ENCODE assay signal across 16 cellular contexts in genomic region chr9:5696884-5697283, GRCh38.
A peak's percentile ranks its signal among the peaks of the same experiment; 100 is the strongest.
DNase-seq lines count a peak whose midpoint lies in the region; ATAC-seq and TF ChIP-seq lines count a peak whose summit lies in the region.
"Had no signal": no experiment of that assay in that cellular context is flagged by ENCODE, and none has a peak within 500 bp of the region (broad histone marks: within the 10 kb centered on the region; RNA-seq: fewer than 3 reads in every experiment).

No MANE protein-coding gene starts in this region.

- H3K4me1 ChIP-seq in uterus: no peaks in the 10 kb centered on the region
- H3K4me1 ChIP-seq: colonic mucosa, foreskin keratinocyte, left lung had no signal

- TF ChIP-seq POLR2A in uterus (IDR thresholded peaks at IDR 0.05): no peak

- H3K36me3 ChIP-seq in uterus: no peaks in the 10 kb centered on the region
- H3K36me3 ChIP-seq: colonic mucosa, left lung had no signal

- peak overlapping the region in 2 of 3 donors; percentile 6 to 42 for H3K27ac Mint-ChIP-seq in IgD-negative memory B cell

- no peak overlapping the region for H3K27ac ChIP-seq in uterus
- H3K27ac ChIP-seq: colonic mucosa, foreskin keratinocyte, left lung had no signal

- intact Hi-C loops in uterus (cut with DNase I; ENCODE audit: low total_unique reads): no loop called here

- H3K36me3 Mint-ChIP-seq in IgD-negative memory B cell: peaks cover 9% of the 10 kb centered on the region

- ATAC-seq in GM18870 (IDR thresholded peaks at IDR 0.05; ENCODE audit: unreplicated experiment) (peak; percentile 79), HG02763 (IDR thresholded peaks at IDR 0.05; ENCODE audit: unreplicated experiment) (peak; percentile 53), GM21367 (IDR thresholded peaks at IDR 0.05; ENCODE audit: unreplicated experiment) (no peak)
- ATAC-seq: foreskin keratinocyte, left lung had no signal

- no peaks in the 10 kb centered on the region for H3K9me3 ChIP-seq in uterus
- H3K9me3 ChIP-seq: colonic mucosa, left lung had no signal

- peaks cover 16 to 27% (median 26%) of the 10 kb centered on the region in 3 donors for H3K4me1 Mint-ChIP-seq in IgD-negative memory B cell

- H3K4me3 Mint-ChIP-seq in IgD-negative memory B cell: no peak overlapping the region

- H3K9me3 Mint-ChIP-seq in IgD-negative memory B cell: no peaks in the 10 kb centered on the region

- DNase-seq in GM10266 (ENCODE audit: extremely low spot score): peak; percentile 23
- DNase-seq in DMS114 treated with DMSO at 0.1 percent for 48 hours (lab: John Stamatoyannopoulos, UW; ENCODE audit: unreplicated experiment): no peak
- DNase-seq in DMS 273 treated with DMSO at 0.1 percent for 48 hours (lab: John Stamatoyannopoulos, UW): no peak
- no peak for DNase-seq in uterus
- DNase-seq: colonic mucosa; foreskin keratinocyte; GF-D8; left lung; NCI-H1694 treated with DMSO at 0.1 percent for 48 hours; NCI-H345; NK-92 treated with Interleukin-12 subunit alpha and Interleukin-12 subunit beta, amount 100 ng/mL, for 24 hours; stimulated activated CD4-positive, alpha-beta T cell treated with anti-CD3 and anti-CD28 coated beads, Interleukin-2, amount 100 ng/mL, for 48 hours had no signal

- H3K27me3 ChIP-seq in uterus: no peaks in the 10 kb centered on the region
- H3K27me3 ChIP-seq: colonic mucosa, foreskin keratinocyte, left lung had no signal

- H3K27me3 Mint-ChIP-seq in IgD-negative memory B cell: no peaks in the 10 kb centered on the region

- no peak for TF ChIP-seq CTCF in GM10266 (IDR thresholded peaks at IDR 0.05; ENCODE audit: control insufficient read depth, insufficient read depth, low read depth, missing control alignments)
- TF ChIP-seq CTCF in uterus (IDR thresholded peaks at IDR 0.05): no peak

- no peak overlapping the region for H3K4me3 ChIP-seq in uterus
- H3K4me3 ChIP-seq: colonic mucosa, left lung had no signal
